ENCODE assay signal across 21 cellular contexts in genomic region chr9:81791076-81791475, GRCh38.
DNase-seq lines count a peak whose midpoint lies in the region; ATAC-seq and TF ChIP-seq lines count a peak whose summit lies in the region.
"Had no signal": no experiment of that assay in that cellular context is flagged by ENCODE, and none has a peak within 500 bp of the region (broad histone marks: within the 10 kb centered on the region; RNA-seq: fewer than 3 reads in every experiment).

No MANE protein-coding gene starts in this region.

- intact Hi-C loops in MCF 10A (cut with micrococcal nuclease): no loop called here

- no peaks in the 10 kb centered on the region for H3K4me1 ChIP-seq in CD8-positive, alpha-beta memory T cell (ENCODE audit: insufficient read depth, low read length)
- H3K4me1 ChIP-seq: BE2C; BLaER1 treated with 17β-estradiol and CSF1 and Interleukin-3, amounts not matched to agents 10 nM and 100 nM had no signal

- no peaks in the 10 kb centered on the region for H3K27me3 Mint-ChIP-seq in CD8-positive, alpha-beta memory T cell
- no peaks in the 10 kb centered on the region for H3K27me3 Mint-ChIP-seq in MCF 10A (ENCODE audit: insufficient read depth, unreplicated experiment)
- H3K27me3 Mint-ChIP-seq: CD4-positive, alpha-beta T cell had no signal

- CTCF ChIA-PET in CD8-positive, alpha-beta memory T cell (lab: Charles Lee): no interaction called here
- CTCF ChIA-PET in MCF 10A (lab: Yijun Ruan, JAX): no interaction called here

- no peaks in the 10 kb centered on the region for H3K36me3 ChIP-seq in WERI-Rb-1
- no peaks in the 10 kb centered on the region for H3K36me3 ChIP-seq in CD8-positive, alpha-beta memory T cell (ENCODE audit: insufficient read depth, low read length)
- H3K36me3 ChIP-seq: BE2C; BLaER1 treated with 17β-estradiol and CSF1 and Interleukin-3, amounts not matched to agents 10 nM and 100 nM had no signal

- H3K4me3 Mint-ChIP-seq in CD8-positive, alpha-beta memory T cell: no peak overlapping the region
- H3K4me3 Mint-ChIP-seq in MCF 10A (ENCODE audit: unreplicated experiment): no peak overlapping the region
- H3K4me3 Mint-ChIP-seq: CD14-positive monocyte; CD4-positive, alpha-beta T cell had no signal

- H3K27ac ChIP-seq in WERI-Rb-1: no peak overlapping the region
- no peak overlapping the region for H3K27ac ChIP-seq in CD8-positive, alpha-beta memory T cell (ENCODE audit: low read depth, low read length)
- H3K27ac ChIP-seq: A549; BLaER1 treated with 17β-estradiol and CSF1 and Interleukin-3, amounts not matched to agents 10 nM and 100 nM; GM23248 had no signal

- H3K36me3 Mint-ChIP-seq in CD8-positive, alpha-beta memory T cell: no peaks in the 10 kb centered on the region
- H3K36me3 Mint-ChIP-seq in MCF 10A (ENCODE audit: insufficient read depth, unreplicated experiment): peaks cover 6% of the 10 kb centered on the region
- H3K36me3 Mint-ChIP-seq: CD14-positive monocyte had no signal

- H3K4me3 ChIP-seq in WERI-Rb-1 (ENCODE audit: low read depth, low read length): no peak overlapping the region
- no peak overlapping the region for H3K4me3 ChIP-seq in CD8-positive, alpha-beta memory T cell (ENCODE audit: low read length)
- H3K4me3 ChIP-seq: A549; BLaER1 treated with 17β-estradiol and CSF1 and Interleukin-3, amounts not matched to agents 10 nM and 100 nM; GM23248 had no signal

- no peaks in the 10 kb centered on the region for H3K27me3 ChIP-seq in WERI-Rb-1 (ENCODE audit: insufficient read depth, low read depth, severe bottlenecking)
- H3K27me3 ChIP-seq in CD8-positive, alpha-beta memory T cell (ENCODE audit: insufficient read depth, low read length, poor library complexity, severe bottlenecking): no peaks in the 10 kb centered on the region
- H3K27me3 ChIP-seq: BE2C; BLaER1 treated with 17β-estradiol and CSF1 and Interleukin-3, amounts not matched to agents 10 nM and 100 nM had no signal

- peaks cover 0 to 6% (median 0%) of the 10 kb centered on the region in 5 donors for H3K9me3 Mint-ChIP-seq in CD8-positive, alpha-beta memory T cell
- no peaks in the 10 kb centered on the region for H3K9me3 Mint-ChIP-seq in MCF 10A (ENCODE audit: unreplicated experiment)

- H3K9me3 ChIP-seq in WERI-Rb-1 (ENCODE audit: severe bottlenecking): peaks cover 9% of the 10 kb centered on the region
- no peaks in the 10 kb centered on the region for H3K9me3 ChIP-seq in CD8-positive, alpha-beta memory T cell (ENCODE audit: low read length)
- H3K9me3 ChIP-seq: A549; BE2C; BLaER1 treated with 17β-estradiol and CSF1 and Interleukin-3, amounts not matched to agents 10 nM and 100 nM had no signal

- no peaks in the 10 kb centered on the region for H3K4me1 Mint-ChIP-seq in CD8-positive, alpha-beta memory T cell
- H3K4me1 Mint-ChIP-seq in MCF 10A (ENCODE audit: insufficient read depth, unreplicated experiment): peaks cover 14% of the 10 kb centered on the region

- no peak for ATAC-seq in GM19397 (IDR thresholded peaks at IDR 0.05; ENCODE audit: unreplicated experiment)
- ATAC-seq: A549 had no signal

- no TSS peak for BruUV-seq in MCF 10A (replicated peaks; lab: Mats Ljungman, UMichigan)

- peak overlapping the region in 1 of 8 donors; percentile 55 for H3K27ac Mint-ChIP-seq in CD8-positive, alpha-beta memory T cell
- no peak overlapping the region for H3K27ac Mint-ChIP-seq in MCF 10A (ENCODE audit: low read depth, unreplicated experiment)
- H3K27ac Mint-ChIP-seq: CD4-positive, alpha-beta T cell had no signal

- DNase-seq in NCI-H524 (lab: John Stamatoyannopoulos, UW) (peak; percentile 36 to 80), NCI-H82 treated with DMSO at 0.1 percent for 48 hours (lab: John Stamatoyannopoulos, UW; ENCODE audit: unreplicated experiment) (peak; percentile 96), WERI-Rb-1 (peak; percentile 82), MCF 10A (ENCODE audit: unreplicated experiment) (no peak)
- DNase-seq in CD8-positive, alpha-beta memory T cell: no peak
- DNase-seq: 8988T; ACHN; AML-193; BE2C; Calu3; CD4-positive, alpha-beta T cell; COR-L47; DMS153; DND-41; GM23248; H7; HCEC 1CT had no signal

- POLR2A ChIA-PET in CD8-positive, alpha-beta memory T cell (lab: Charles Lee): no interaction called here
- POLR2A ChIA-PET in MCF 10A (lab: Yijun Ruan, JAX): no interaction called here

- no peak for TF ChIP-seq CTCF in WERI-Rb-1 (IDR thresholded peaks at IDR 0.05; ENCODE audit: low read depth, low read length)
- TF ChIP-seq CTCF in MCF 10A (IDR thresholded peaks at IDR 0.05; ENCODE audit: unreplicated experiment): no peak

Comparison
In these comparisons a context has a peak if more than half of its experiments do, and no peak if none do; other contexts are left out.
1. DNase-seq: peak in NCI-H524 (2 of 2), NCI-H82 treated with DMSO at 0.1 percent for 48 hours (single experiment) and WERI-Rb-1 (single experiment); none in CD8-positive, alpha-beta memory T cell (0 of 5) and MCF 10A (single experiment).